ENCODE assay signal across 24 cellular contexts in the genomic region with DNA sequence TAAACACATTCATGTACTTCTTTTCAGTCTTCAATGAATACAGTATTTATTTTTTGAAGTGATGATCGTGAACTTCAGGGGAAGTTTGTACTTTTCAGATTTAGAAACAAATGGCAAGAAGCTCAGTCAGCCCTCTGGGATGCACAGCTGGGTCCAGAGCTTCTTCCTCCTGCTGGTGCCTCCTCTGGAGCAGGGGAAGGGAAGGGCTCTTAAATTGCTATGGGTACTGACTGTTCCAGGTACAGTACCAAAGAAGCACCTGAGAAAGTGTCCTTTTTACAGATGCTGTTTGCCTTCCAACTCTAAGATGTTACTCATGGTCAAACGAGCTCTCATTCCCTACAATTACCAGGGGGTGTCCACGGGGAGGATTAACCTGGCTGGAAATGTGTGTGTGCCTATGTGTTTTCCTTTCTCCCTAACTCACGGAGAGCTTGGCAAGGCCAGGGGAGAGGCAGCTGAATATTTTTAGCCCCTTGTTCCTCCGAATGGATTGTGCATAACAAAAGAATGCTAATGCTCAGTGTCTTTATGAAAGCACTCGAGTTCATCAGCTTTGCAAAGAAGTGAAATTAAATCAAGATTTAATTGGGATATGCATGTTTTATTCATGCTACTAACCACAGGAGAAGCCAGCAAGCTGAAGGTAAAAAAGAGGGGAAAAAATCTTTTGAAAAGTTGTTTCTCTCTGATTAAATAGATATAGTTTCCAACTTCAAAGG.
"Had no signal": no experiment of that assay in that cellular context is flagged by ENCODE, and none has a peak within 500 bp of the region (broad histone marks: within the 10 kb centered on the region; RNA-seq: fewer than 3 reads in every experiment).

No MANE protein-coding gene starts in this region.

- H3K4me2 ChIP-seq: PC-9 had no signal

- H3K4me3 ChIP-seq: cardiac muscle cell, MG63, PC-9 had no signal

- H3K27me3 ChIP-seq: brain microvascular endothelial cell, cardiac muscle cell, MG63 had no signal

- H3K4me3 Mint-ChIP-seq: activated CD4-positive, alpha-beta memory T cell treated with anti-CD3 and anti-CD28 coated beads, Interleukin-2, amount 10 ng/mL, durations not matched to agents 7 days and 5 days; activated CD4-positive, alpha-beta T cell treated with anti-CD3 and anti-CD28 coated beads, Interleukin-2, amount 10 ng/mL, durations not matched to agents 7 days and 5 days; activated naive CD4-positive, alpha-beta T cell treated with anti-CD3 and anti-CD28 coated beads for 36 hours; activated naive CD8-positive, alpha-beta T cell; activated T-helper 17 cell treated with anti-CD3 and anti-CD28 coated beads, Interleukin-2, amount 50 U/mL, for 72 hours; T-helper 17 cell had no signal

- H3K36me3 ChIP-seq: brain microvascular endothelial cell, cardiac muscle cell, MG63 had no signal

- H3K4me1 Mint-ChIP-seq: activated CD4-positive, alpha-beta memory T cell treated with anti-CD3 and anti-CD28 coated beads, Interleukin-2, amount 10 ng/mL, durations not matched to agents 7 days and 5 days; activated CD4-positive, alpha-beta T cell treated with anti-CD3 and anti-CD28 coated beads, Interleukin-2, amount 10 ng/mL, durations not matched to agents 7 days and 5 days; activated T-helper 17 cell treated with anti-CD3 and anti-CD28 coated beads, Interleukin-2, amount 50 U/mL, for 72 hours; T-helper 17 cell had no signal

- ATAC-seq: activated T-helper 17 cell treated with anti-CD3 and anti-CD28 coated beads, Interleukin-2, amount 50 U/mL, for 72 hours; T-helper 17 cell had no signal

- DNase-seq: activated CD4-positive, alpha-beta memory T cell treated with anti-CD3 and anti-CD28 coated beads, Interleukin-2, amount 10 ng/mL, durations not matched to agents 7 days and 5 days; activated CD4-positive, alpha-beta T cell treated with anti-CD3 and anti-CD28 coated beads, Interleukin-2, amount 10 ng/mL, durations not matched to agents 7 days and 5 days; activated CD4-positive, CD25-positive, alpha-beta regulatory T cell; activated gamma-delta T cell; activated naive CD4-positive, alpha-beta T cell treated with anti-CD3 and anti-CD28 coated beads for 36 hours; activated T-cell treated with anti-CD3 and anti-CD28 coated beads for 4 hours; activated T-cell treated with anti-CD3 and anti-CD28 coated beads, Interleukin-2, amount 50 U/mL, for 48 hours; amygdala; brain microvascular endothelial cell; MG63; MV-4-11; NCI-H1092 treated with DMSO at 0.1 percent for 48 hours; NCI-H1417 treated with DMSO at 0.1 percent for 48 hours; NCI-H1694; NCI-H2029; NCI-H2107; NCI-H510A treated with DMSO at 0.1 percent for 48 hours; PC-9; SIG-M5; T-helper 17 cell; T-helper 9 cell had no signal

- H3K27me3 Mint-ChIP-seq: activated CD4-positive, alpha-beta memory T cell treated with anti-CD3 and anti-CD28 coated beads, Interleukin-2, amount 10 ng/mL, durations not matched to agents 7 days and 5 days; activated CD4-positive, alpha-beta T cell treated with anti-CD3 and anti-CD28 coated beads, Interleukin-2, amount 10 ng/mL, durations not matched to agents 7 days and 5 days; T-helper 17 cell had no signal

- H3K27ac Mint-ChIP-seq: activated CD4-positive, alpha-beta memory T cell treated with anti-CD3 and anti-CD28 coated beads, Interleukin-2, amount 10 ng/mL, durations not matched to agents 7 days and 5 days; activated CD4-positive, alpha-beta T cell treated with anti-CD3 and anti-CD28 coated beads, Interleukin-2, amount 10 ng/mL, durations not matched to agents 7 days and 5 days; activated naive CD4-positive, alpha-beta T cell treated with anti-CD3 and anti-CD28 coated beads for 36 hours; activated naive CD8-positive, alpha-beta T cell; activated T-helper 17 cell treated with anti-CD3 and anti-CD28 coated beads, Interleukin-2, amount 50 U/mL, for 72 hours; T-helper 17 cell had no signal

- H3K36me3 Mint-ChIP-seq: activated naive CD8-positive, alpha-beta T cell had no signal

- H3K9me3 ChIP-seq: MG63 had no signal

- H3K27ac ChIP-seq: brain microvascular endothelial cell, cardiac muscle cell, PC-9 had no signal

- H2AFZ ChIP-seq: PC-9 had no signal
